8 cellular contexts compared by ENCODE assay signal in the genomic region with DNA sequence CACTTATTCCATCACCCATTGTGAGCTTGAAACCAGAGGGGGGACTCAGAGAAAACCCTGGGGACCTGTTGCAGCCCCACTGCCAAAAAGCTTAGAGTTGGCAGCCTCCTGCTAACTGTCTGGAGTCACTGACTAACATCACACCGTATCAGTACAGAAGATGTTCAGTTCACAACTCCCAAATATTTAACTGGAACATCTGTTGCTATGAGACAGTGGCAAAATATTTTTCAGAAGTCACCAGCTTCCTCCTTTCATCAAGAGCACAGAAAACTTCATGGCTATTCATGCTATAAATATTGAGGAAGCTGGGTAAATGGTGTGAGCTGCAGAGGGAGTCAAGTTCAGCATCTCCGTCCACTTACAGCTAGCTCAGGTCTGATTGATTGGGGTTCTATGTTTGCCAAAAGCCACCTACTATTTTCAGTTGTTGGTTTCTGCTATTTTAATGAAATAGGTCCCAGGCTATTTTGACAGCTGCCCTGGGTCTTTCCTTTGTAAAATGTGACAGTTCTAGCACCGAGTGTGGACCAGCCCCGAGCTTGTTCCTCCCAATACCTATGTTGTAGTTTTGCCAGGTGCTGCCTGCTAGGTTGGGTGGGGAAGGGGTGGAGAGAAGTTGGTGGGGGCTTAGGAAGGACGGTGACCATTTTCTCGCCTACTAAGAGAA. TPM values are rescaled to one million over a fixed set of nuclear protein-coding genes. Genes with fewer than 3 reads are reported as not detected.
DNase-seq lines count a peak whose midpoint lies in the region; ATAC-seq and TF ChIP-seq lines count a peak whose summit lies in the region.

No MANE protein-coding gene starts in this region.

- no peaks in the 10 kb centered on the region for H3K27me3 ChIP-seq in BLaER1 treated with 17β-estradiol and CSF1 and Interleukin-3, amounts not matched to agents 10 nM and 100 nM
- no peaks in the 10 kb centered on the region for H3K27me3 ChIP-seq in esophagus (ENCODE audit: control insufficient read depth in 1 of 2, insufficient read depth in 2 of 2, low read length in 2 of 2)

- peaks cover 4% of the 10 kb centered on the region for H3K9me3 Mint-ChIP-seq in activated CD8-positive, alpha-beta T cell treated with anti-CD3 and anti-CD28 coated beads, Interleukin-2, amount 10 ng/mL, durations not matched to agents 7 days and 5 days (ENCODE audit: insufficient read depth)
- H3K9me3 Mint-ChIP-seq in stimulated activated naive CD8-positive, alpha-beta T cell treated with anti-CD3 and anti-CD28 coated beads, Interleukin-15, amount 100 ng/mL, for 72 hours: no peaks in the 10 kb centered on the region

- H3K27ac ChIP-seq in BLaER1 treated with 17β-estradiol and CSF1 and Interleukin-3, amounts not matched to agents 10 nM and 100 nM: peak overlapping the region; percentile 43 to 90 (median 65); a peak in 21 of 22 replicates
- H3K27ac ChIP-seq in esophagus (ENCODE audit: low read depth in 2 of 2, low read length in 1 of 2): peak overlapping the region; percentile 61 to 74

- peaks cover 0 to under 1% (median 0%) of the 10 kb centered on the region in 11 experiments; a peak in 1 of 22 replicates for H3K9me3 ChIP-seq in BLaER1 treated with 17β-estradiol and CSF1 and Interleukin-3, amounts not matched to agents 10 nM and 100 nM (replicated peaks in 1 of 11)
- H3K9me3 ChIP-seq in esophagus (ENCODE audit: control insufficient read depth in 2 of 2, insufficient read depth in 1 of 2, low read depth in 1 of 2, low read length in 1 of 2): no peaks in the 10 kb centered on the region

- peaks cover 20% of the 10 kb centered on the region for H3K36me3 Mint-ChIP-seq in activated CD8-positive, alpha-beta T cell treated with anti-CD3 and anti-CD28 coated beads, Interleukin-2, amount 10 ng/mL, durations not matched to agents 7 days and 5 days (ENCODE audit: low read depth)

- no peaks in the 10 kb centered on the region for H3K4me1 Mint-ChIP-seq in activated CD8-positive, alpha-beta T cell treated with anti-CD3 and anti-CD28 coated beads, Interleukin-2, amount 10 ng/mL, durations not matched to agents 7 days and 5 days (ENCODE audit: low read depth)
- H3K4me1 Mint-ChIP-seq in stimulated activated naive CD8-positive, alpha-beta T cell treated with anti-CD3 and anti-CD28 coated beads, Interleukin-15, amount 100 ng/mL, for 72 hours: peaks cover 6% of the 10 kb centered on the region

- CTCF ChIA-PET in activated CD8-positive, alpha-beta T cell treated with anti-CD3 and anti-CD28 coated beads, Interleukin-2, amount 10 ng/mL, durations not matched to agents 7 days and 5 days (lab: Charles Lee): interaction anchor here (1.0 to 3.4 kb wide), 2 partner anchors 11 to 46 kb away, joined by 3 to 19 read pairs; no protein-coding TSS in a partner anchor

- H3K4me1 ChIP-seq in BLaER1 treated with 17β-estradiol and CSF1 and Interleukin-3, amounts not matched to agents 10 nM and 100 nM: peaks cover 73 to 92% (median 88%) of the 10 kb centered on the region in 10 experiments
- peaks cover 2 to 16% of the 10 kb centered on the region in 2 donors for H3K4me1 ChIP-seq in esophagus (ENCODE audit: control insufficient read depth in 2 of 2, insufficient read depth in 2 of 2, low read length in 1 of 2)

- POLR2A ChIA-PET in activated CD8-positive, alpha-beta T cell treated with anti-CD3 and anti-CD28 coated beads, Interleukin-2, amount 10 ng/mL, durations not matched to agents 7 days and 5 days (lab: Charles Lee): no interaction called here

- no peak for TF ChIP-seq CTCF in NB4 (IDR thresholded peaks at IDR 0.05; ENCODE audit: low read depth, low read length)

- H3K27ac Mint-ChIP-seq in activated CD8-positive, alpha-beta T cell treated with anti-CD3 and anti-CD28 coated beads, Interleukin-2, amount 10 ng/mL, durations not matched to agents 7 days and 5 days: no peak overlapping the region
- no peak overlapping the region for H3K27ac Mint-ChIP-seq in stimulated activated naive CD8-positive, alpha-beta T cell treated with anti-CD3 and anti-CD28 coated beads, Interleukin-15, amount 100 ng/mL, for 72 hours

- no peak for ATAC-seq in activated CD8-positive, alpha-beta T cell treated with anti-CD3 and anti-CD28 coated beads, Interleukin-2, amount 10 ng/mL, durations not matched to agents 7 days and 5 days
- no peak for ATAC-seq in stimulated activated naive CD8-positive, alpha-beta T cell treated with anti-CD3 and anti-CD28 coated beads, Interleukin-15, amount 100 ng/mL, for 72 hours

- TF ChIP-seq POLR2A in NB4 (IDR thresholded peaks at IDR 0.05; ENCODE audit: extremely low read depth, insufficient read length): no peak

- H3K9ac ChIP-seq in BLaER1 treated with 17β-estradiol and CSF1 and Interleukin-3, amounts not matched to agents 10 nM and 100 nM: peak overlapping the region; percentile 34 to 75 (median 52)

- H3K4me3 ChIP-seq in BLaER1 treated with 17β-estradiol and CSF1 and Interleukin-3, amounts not matched to agents 10 nM and 100 nM: peak overlapping the region in 4 of 10 experiments; percentile 17 to 34 (median 28); a peak in 5 of 20 replicates
- H3K4me3 ChIP-seq in NB4 (ENCODE audit: low read depth, low read length): no peak overlapping the region
- no peak overlapping the region for H3K4me3 ChIP-seq in esophagus (ENCODE audit: low read depth in 1 of 2, low read length in 2 of 2)

- DNase-seq in NB4 (ENCODE audit: low read depth) (peak; percentile 50), myocyte (ENCODE audit: low read depth) (peak; percentile 66), cerebellum (ENCODE audit: low spot score) (no peak), epidermal melanocyte (ENCODE audit: insufficient read length, low spot score) (no peak)
- DNase-seq in activated CD8-positive, alpha-beta T cell treated with anti-CD3 and anti-CD28 coated beads, Interleukin-2, amount 10 ng/mL, durations not matched to agents 7 days and 5 days: no peak
- DNase-seq in stimulated activated naive CD8-positive, alpha-beta T cell treated with anti-CD3 and anti-CD28 coated beads, Interleukin-15, amount 100 ng/mL, for 72 hours: no peak

- H3K4me2 ChIP-seq in BLaER1 treated with 17β-estradiol and CSF1 and Interleukin-3, amounts not matched to agents 10 nM and 100 nM: peak overlapping the region; percentile 68 to 97 (median 85)

- 32 to 35% methylated on average over 6 of the region's 6 CpGs for WGBS in esophagus, 2 donors

- H3K4me3 Mint-ChIP-seq in activated CD8-positive, alpha-beta T cell treated with anti-CD3 and anti-CD28 coated beads, Interleukin-2, amount 10 ng/mL, durations not matched to agents 7 days and 5 days: no peak overlapping the region
- H3K4me3 Mint-ChIP-seq in stimulated activated naive CD8-positive, alpha-beta T cell treated with anti-CD3 and anti-CD28 coated beads, Interleukin-15, amount 100 ng/mL, for 72 hours: no peak overlapping the region

- H3K27me3 Mint-ChIP-seq in activated CD8-positive, alpha-beta T cell treated with anti-CD3 and anti-CD28 coated beads, Interleukin-2, amount 10 ng/mL, durations not matched to agents 7 days and 5 days (ENCODE audit: low read depth): peaks cover 9% of the 10 kb centered on the region
- no peaks in the 10 kb centered on the region for H3K27me3 Mint-ChIP-seq in stimulated activated naive CD8-positive, alpha-beta T cell treated with anti-CD3 and anti-CD28 coated beads, Interleukin-15, amount 100 ng/mL, for 72 hours

- peaks cover 71 to 100% (median 99%) of the 10 kb centered on the region in 11 experiments for H4K20me1 ChIP-seq in BLaER1 treated with 17β-estradiol and CSF1 and Interleukin-3, amounts not matched to agents 10 nM and 100 nM

- H3K36me3 ChIP-seq in BLaER1 treated with 17β-estradiol and CSF1 and Interleukin-3, amounts not matched to agents 10 nM and 100 nM: peaks cover 55 to 95% (median 78%) of the 10 kb centered on the region in 11 experiments; a peak in 21 of 22 replicates
- H3K36me3 ChIP-seq in esophagus (ENCODE audit: control insufficient read depth in 2 of 2, insufficient read depth in 2 of 2, low read length in 1 of 2): peaks cover 3 to 8% of the 10 kb centered on the region in 2 donors

RNA-seq across cellular contexts. Expression of gene TUBB6, which starts 9.8 kb away (rescaled TPM):
- polyA plus RNA-seq in esophagus: 100 to 1,000 TPM; 183 to 299 TPM
- total RNA-seq in myocyte (1,598 and 1,800 TPM in 2 replicates), cerebellum (52.5 TPM)
- polyA plus RNA-seq in myocyte (2012): 1,133 TPM
- total RNA-seq in activated CD8-positive, alpha-beta T cell treated with anti-CD3 and anti-CD28 coated beads, Interleukin-2, amount 10 ng/mL, durations not matched to agents 7 days and 5 days: 10 to 100 TPM in 1 of 2 experiments, 1 to 10 TPM in 1; 8.3 to 10.9 TPM

RNA-seq across cellular contexts. Expression of gene AFG3L2, which starts 59.2 kb away (rescaled TPM):
- polyA plus RNA-seq in esophagus: 10 to 100 TPM; 14.7 to 34.0 TPM
- 83.7 and 100 TPM in 2 replicates for total RNA-seq in myocyte
- polyA plus RNA-seq in myocyte (2012): 40.6 TPM
- total RNA-seq in cerebellum: 36.7 TPM
- total RNA-seq in activated CD8-positive, alpha-beta T cell treated with anti-CD3 and anti-CD28 coated beads, Interleukin-2, amount 10 ng/mL, durations not matched to agents 7 days and 5 days: 10 to 100 TPM; 40.6 to 44.3 TPM

Comparison
In these comparisons a context has a peak if more than half of its experiments do, and no peak if none do; other contexts are left out.
1. DNase-seq: peak in NB4 (single experiment) and myocyte (single experiment); none in cerebellum (single experiment), activated CD8-positive, alpha-beta T cell treated with anti-CD3 and anti-CD28 coated beads, Interleukin-2, amount 10 ng/mL, durations not matched to agents 7 days and 5 days (single experiment), epidermal melanocyte (single experiment) and stimulated activated naive CD8-positive, alpha-beta T cell treated with anti-CD3 and anti-CD28 coated beads, Interleukin-15, amount 100 ng/mL, for 72 hours (0 of 2).
2. RNA of gene TUBB6, which starts 9.8 kb away (total RNA-seq): 1,598 to 1,800 TPM in myocyte; 52.5 TPM in cerebellum (single experiment) and 8.3 to 10.9 TPM in activated CD8-positive, alpha-beta T cell treated with anti-CD3 and anti-CD28 coated beads, Interleukin-2, amount 10 ng/mL, durations not matched to agents 7 days and 5 days; every median in the first group is over 10 times any median in the second.